In the genomic region with DNA sequence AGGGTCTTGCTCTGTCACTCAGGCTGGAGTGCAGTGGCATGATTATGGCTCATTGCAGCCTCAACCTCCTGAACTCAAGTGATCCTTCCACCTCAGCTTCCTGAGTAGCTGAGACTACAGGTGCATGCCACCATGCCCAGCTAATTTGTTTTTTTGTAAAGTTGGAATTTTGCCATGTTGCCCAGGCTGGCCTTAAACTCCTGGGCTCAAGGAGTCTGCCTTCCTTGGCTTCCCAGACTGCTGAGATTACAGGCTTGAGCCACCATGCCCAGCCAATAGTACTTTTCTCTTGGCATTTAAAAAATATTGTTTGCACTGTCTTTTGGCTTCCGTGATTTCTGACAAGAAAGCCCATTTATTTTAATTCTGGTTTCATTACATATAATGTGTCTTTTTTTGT, we compare ENCODE assay signal across 22 cellular contexts.
"Had no signal": no experiment of that assay in that cellular context is flagged by ENCODE, and none has a peak within 500 bp of the region (broad histone marks: within the 10 kb centered on the region; RNA-seq: fewer than 3 reads in every experiment).

No MANE protein-coding gene starts in this region.

- H3K27me3 ChIP-seq: heart left ventricle, neural progenitor cell, sigmoid colon, vagina had no signal

- H3K4me3 Mint-ChIP-seq: activated CD4-positive, alpha-beta memory T cell treated with anti-CD3 and anti-CD28 coated beads, Interleukin-2, amount 10 ng/mL, durations not matched to agents 7 days and 5 days; activated CD4-positive, alpha-beta T cell treated with anti-CD3 and anti-CD28 coated beads, Interleukin-2, amount 10 ng/mL, durations not matched to agents 24 days and 14 days; activated naive CD4-positive, alpha-beta T cell treated with anti-CD3 and anti-CD28 coated beads for 36 hours; activated naive CD8-positive, alpha-beta T cell treated with anti-CD3 and anti-CD28 coated beads, Interleukin-2, amount 50 U/mL, for 24 hours; activated T-cell treated with anti-CD3 and anti-CD28 coated beads, Interleukin-2, amount 50 U/mL, for 72 hours; neural progenitor cell; stimulated activated naive B cell treated with anti-CD40 and anti-IgM and Interleukin-4, amounts not matched to agents 10 μg/mL and 1 μg/mL and 100 μg/mL, for 72 hours; type B pancreatic cell had no signal

- DNase-seq: activated CD4-positive, alpha-beta memory T cell treated with anti-CD3 and anti-CD28 coated beads, Interleukin-2, amount 10 ng/mL, durations not matched to agents 7 days and 5 days; activated CD4-positive, alpha-beta T cell treated with anti-CD3 and anti-CD28 coated beads, Interleukin-2, amount 10 ng/mL, durations not matched to agents 24 days and 14 days; activated effector memory CD4-positive, alpha-beta T cell treated with Interleukin-2 at 50 U/mL for 16 hours; activated naive CD4-positive, alpha-beta T cell treated with anti-CD3 and anti-CD28 coated beads for 36 hours; activated naive CD8-positive, alpha-beta T cell treated with anti-CD3 and anti-CD28 coated beads, Interleukin-2, amount 50 U/mL, for 24 hours; activated T-cell treated with anti-CD3 and anti-CD28 coated beads, Interleukin-2, amount 50 U/mL, for 72 hours; cortex of kidney; heart left ventricle; lower lobe of right lung; naive thymus-derived CD8-positive, alpha-beta T cell; retina; sigmoid colon; stimulated activated CD4-positive, alpha-beta T cell treated with anti-CD3 and anti-CD28 coated beads, Interleukin-15, amount 100 ng/mL, for 24 hours; stimulated activated CD8-positive, alpha-beta memory T cell treated with anti-CD3 and anti-CD28 coated beads, Interleukin-4, amount 100 ng/mL, for 48 hours; stimulated activated naive B cell treated with anti-CD40 and anti-IgM and Interleukin-4, amounts not matched to agents 10 μg/mL and 1 μg/mL and 100 μg/mL, for 72 hours had no signal

- H3K4me1 Mint-ChIP-seq: neural progenitor cell had no signal

- ATAC-seq: activated CD4-positive, CD25-positive, alpha-beta regulatory T cell treated with anti-CD3 and anti-CD28 coated beads, Interleukin-2, amount 50 U/mL, for 24 hours; activated naive CD8-positive, alpha-beta T cell treated with anti-CD3 and anti-CD28 coated beads, Interleukin-2, amount 50 U/mL, for 24 hours; activated T-cell treated with anti-CD3 and anti-CD28 coated beads, Interleukin-2, amount 50 U/mL, for 72 hours; heart left ventricle; lower lobe of right lung; naive thymus-derived CD8-positive, alpha-beta T cell; stimulated activated naive B cell treated with anti-CD40 and anti-IgM and Interleukin-4, amounts not matched to agents 10 μg/mL and 1 μg/mL and 100 μg/mL, for 72 hours had no signal

- H3K9me3 ChIP-seq: heart left ventricle, lower lobe of right lung, sigmoid colon, vagina had no signal

- H3K27ac Mint-ChIP-seq: activated CD4-positive, alpha-beta memory T cell treated with anti-CD3 and anti-CD28 coated beads, Interleukin-2, amount 10 ng/mL, durations not matched to agents 7 days and 5 days; activated CD4-positive, alpha-beta T cell treated with anti-CD3 and anti-CD28 coated beads, Interleukin-2, amount 10 ng/mL, durations not matched to agents 24 days and 14 days; activated naive CD4-positive, alpha-beta T cell treated with anti-CD3 and anti-CD28 coated beads for 36 hours; activated naive CD8-positive, alpha-beta T cell treated with anti-CD3 and anti-CD28 coated beads, Interleukin-2, amount 50 U/mL, for 24 hours; activated T-cell treated with anti-CD3 and anti-CD28 coated beads, Interleukin-2, amount 50 U/mL, for 72 hours; neural progenitor cell; progenitor cell of endocrine pancreas; stimulated activated naive B cell treated with anti-CD40 and anti-IgM and Interleukin-4, amounts not matched to agents 10 μg/mL and 1 μg/mL and 100 μg/mL, for 72 hours; type B pancreatic cell had no signal

- H3K27ac ChIP-seq: heart left ventricle, lower lobe of right lung, neural progenitor cell, sigmoid colon, vagina, VCaP had no signal

- H3K4me3 ChIP-seq: heart left ventricle, lower lobe of right lung, neural progenitor cell, sigmoid colon, smooth muscle cell, vagina had no signal

- H3K27me3 Mint-ChIP-seq: activated CD4-positive, alpha-beta memory T cell treated with anti-CD3 and anti-CD28 coated beads, Interleukin-2, amount 10 ng/mL, durations not matched to agents 7 days and 5 days; activated CD4-positive, alpha-beta T cell treated with anti-CD3 and anti-CD28 coated beads, Interleukin-2, amount 10 ng/mL, durations not matched to agents 24 days and 14 days; activated naive CD8-positive, alpha-beta T cell treated with anti-CD3 and anti-CD28 coated beads, Interleukin-2, amount 50 U/mL, for 24 hours; naive thymus-derived CD8-positive, alpha-beta T cell; progenitor cell of endocrine pancreas; stimulated activated naive B cell treated with anti-CD40 and anti-IgM and Interleukin-4, amounts not matched to agents 10 μg/mL and 1 μg/mL and 100 μg/mL, for 72 hours; type B pancreatic cell had no signal

- H3K9me3 Mint-ChIP-seq: activated CD4-positive, alpha-beta memory T cell treated with anti-CD3 and anti-CD28 coated beads, Interleukin-2, amount 10 ng/mL, durations not matched to agents 7 days and 5 days; activated CD4-positive, alpha-beta T cell treated with anti-CD3 and anti-CD28 coated beads, Interleukin-2, amount 10 ng/mL, durations not matched to agents 24 days and 14 days; activated naive CD4-positive, alpha-beta T cell treated with anti-CD3 and anti-CD28 coated beads for 36 hours; activated naive CD8-positive, alpha-beta T cell treated with anti-CD3 and anti-CD28 coated beads, Interleukin-2, amount 50 U/mL, for 24 hours; activated T-cell treated with anti-CD3 and anti-CD28 coated beads, Interleukin-2, amount 50 U/mL, for 72 hours; naive thymus-derived CD8-positive, alpha-beta T cell; neural progenitor cell had no signal

- H3K36me3 ChIP-seq: heart left ventricle, lower lobe of right lung, neural progenitor cell, sigmoid colon, vagina had no signal
